Comparison of ENCODE assay signal across 16 cellular contexts in genomic region chr19:4305253-4305612, GRCh38. TPM values are rescaled to one million over a fixed set of nuclear protein-coding genes. Genes with fewer than 3 reads are reported as not detected.
DNase-seq lines count a peak whose midpoint lies in the region; ATAC-seq and TF ChIP-seq lines count a peak whose summit lies in the region.
"Had no signal": no experiment of that assay in that cellular context is flagged by ENCODE, and none has a peak within 500 bp of the region (broad histone marks: within the 10 kb centered on the region; RNA-seq: fewer than 3 reads in every experiment).

No MANE protein-coding gene starts in this region.

- no peaks in the 10 kb centered on the region for H3K9me3 Mint-ChIP-seq in activated naive CD4-positive, alpha-beta T cell treated with anti-CD3 and anti-CD28 coated beads for 36 hours
- no peaks in the 10 kb centered on the region for H3K9me3 Mint-ChIP-seq in WTC11
- no peaks in the 10 kb centered on the region for H3K9me3 Mint-ChIP-seq in stimulated activated naive CD8-positive, alpha-beta T cell treated with anti-CD3 and anti-CD28 coated beads, Interleukin-15, amount 100 ng/mL, for 72 hours

- peaks cover 34% of the 10 kb centered on the region for H3K4me1 Mint-ChIP-seq in activated naive CD4-positive, alpha-beta T cell treated with anti-CD3 and anti-CD28 coated beads for 36 hours (ENCODE audit: low read depth)
- H3K4me1 Mint-ChIP-seq in WTC11: peaks cover 17% of the 10 kb centered on the region
- H3K4me1 Mint-ChIP-seq in stimulated activated naive CD8-positive, alpha-beta T cell treated with anti-CD3 and anti-CD28 coated beads, Interleukin-15, amount 100 ng/mL, for 72 hours: peaks cover 48% of the 10 kb centered on the region

- H3K36me3 ChIP-seq in iPS-15b (ENCODE audit: control insufficient read depth, insufficient read depth, low read length): peaks cover 15% of the 10 kb centered on the region
- H3K36me3 ChIP-seq: breast epithelium, left ventricle myocardium inferior had no signal

- no peaks in the 10 kb centered on the region for H3K9me3 ChIP-seq in iPS-15b (ENCODE audit: control insufficient read depth, insufficient read depth, low read length)
- H3K9me3 ChIP-seq: breast epithelium, left ventricle myocardium inferior had no signal

- POLR2A ChIA-PET in WTC11 (lab: Charles Lee): no interaction called here

- H3K36me3 Mint-ChIP-seq in activated naive CD4-positive, alpha-beta T cell treated with anti-CD3 and anti-CD28 coated beads for 36 hours (ENCODE audit: low read depth): peaks cover 1% of the 10 kb centered on the region
- peaks cover 33% of the 10 kb centered on the region for H3K36me3 Mint-ChIP-seq in WTC11
- H3K36me3 Mint-ChIP-seq: CD14-positive monocyte had no signal

- no peak overlapping the region for H3K27ac Mint-ChIP-seq in activated naive CD4-positive, alpha-beta T cell treated with anti-CD3 and anti-CD28 coated beads for 36 hours
- H3K27ac Mint-ChIP-seq in WTC11: no peak overlapping the region
- peak overlapping the region in 1 of 2 donors; percentile 80 for H3K27ac Mint-ChIP-seq in stimulated activated naive CD8-positive, alpha-beta T cell treated with anti-CD3 and anti-CD28 coated beads, Interleukin-15, amount 100 ng/mL, for 72 hours
- H3K27ac Mint-ChIP-seq: CD14-positive monocyte had no signal

- no peak overlapping the region for H3K9ac ChIP-seq in iPS-15b (ENCODE audit: low read depth, low read length)

- no peak for ATAC-seq in WTC11
- ATAC-seq in stimulated activated naive CD8-positive, alpha-beta T cell treated with anti-CD3 and anti-CD28 coated beads, Interleukin-15, amount 100 ng/mL, for 72 hours: no peak
- ATAC-seq in HG03039 (IDR thresholded peaks at IDR 0.05; ENCODE audit: unreplicated experiment): no peak

- no peak for TF ChIP-seq CTCF in WTC11 (IDR thresholded peaks at IDR 0.05)

- CTCF ChIA-PET in activated naive CD4-positive, alpha-beta T cell treated with anti-CD3 and anti-CD28 coated beads for 36 hours (lab: Charles Lee): interaction anchor here (1.1 kb wide), 1 partner anchor 38 kb away, joined by 3 read pairs; the partner anchor contains the start of gene MPND
- CTCF ChIA-PET in WTC11 (lab: Charles Lee): interaction anchor here (1.2 to 2.0 kb wide), 6 partner anchors 20 to 165 kb away, joined by 3 to 30 read pairs (median 5); partner anchors contain the start of genes MPND and YJU2

- H3K27me3 Mint-ChIP-seq in activated naive CD4-positive, alpha-beta T cell treated with anti-CD3 and anti-CD28 coated beads for 36 hours (ENCODE audit: low read depth): no peaks in the 10 kb centered on the region
- peaks cover 3% of the 10 kb centered on the region for H3K27me3 Mint-ChIP-seq in WTC11 (ENCODE audit: low read depth)
- H3K27me3 Mint-ChIP-seq in stimulated activated naive CD8-positive, alpha-beta T cell treated with anti-CD3 and anti-CD28 coated beads, Interleukin-15, amount 100 ng/mL, for 72 hours: no peaks in the 10 kb centered on the region

- no peaks in the 10 kb centered on the region for H3K27me3 ChIP-seq in iPS-15b (ENCODE audit: control insufficient read depth, insufficient read depth, low read length)

- H3K4me3 ChIP-seq in iPS-15b (ENCODE audit: low read depth, low read length): peak overlapping the region; percentile 33

- peaks cover 3% of the 10 kb centered on the region for H3K4me1 ChIP-seq in iPS-15b (ENCODE audit: control insufficient read depth, insufficient read depth, low read length)
- H3K4me1 ChIP-seq: breast epithelium had no signal

- peak overlapping the region; percentile 71 for H3K4me3 Mint-ChIP-seq in activated naive CD4-positive, alpha-beta T cell treated with anti-CD3 and anti-CD28 coated beads for 36 hours
- H3K4me3 Mint-ChIP-seq in WTC11: peak overlapping the region; percentile 67
- peak overlapping the region; percentile 81 to 89 for H3K4me3 Mint-ChIP-seq in stimulated activated naive CD8-positive, alpha-beta T cell treated with anti-CD3 and anti-CD28 coated beads, Interleukin-15, amount 100 ng/mL, for 72 hours
- H3K4me3 Mint-ChIP-seq: CD14-positive monocyte had no signal

- intact Hi-C loops in activated naive CD4-positive, alpha-beta T cell treated with anti-CD3 and anti-CD28 coated beads for 36 hours (cut with micrococcal nuclease): no loop called here

- no peak for DNase-seq in activated naive CD4-positive, alpha-beta T cell treated with anti-CD3 and anti-CD28 coated beads for 36 hours
- no peak for DNase-seq in activated naive CD4-positive, alpha-beta T cell treated with Interleukin-2 at 50 U/mL for 16 hours
- no peak for DNase-seq in WTC11 (ENCODE audit: low spot score)
- DNase-seq in stimulated activated naive CD8-positive, alpha-beta T cell treated with anti-CD3 and anti-CD28 coated beads, Interleukin-15, amount 100 ng/mL, for 72 hours: no peak
- no peak for DNase-seq in NCI-H2029 (lab: John Stamatoyannopoulos, UW)
- DNase-seq in A172 (ENCODE audit: low spot score): no peak
- DNase-seq: activated CD8-positive, alpha-beta memory T cell treated with anti-CD3 and anti-CD28 coated beads, Interleukin-2, amount 50 U/mL, for 4 hours; left ventricle myocardium inferior; posterior cingulate gyrus; T-helper 9 cell had no signal

TF ChIP-seq in WTC11, 78 proteins besides CTCF, POLR2A, EP300 and RAD21:
- no peak for TF ChIP-seq SP1 (CRISPR knock-in tag; conservative IDR thresholded peaks at IDR 0.05)
- TF ChIP-seq ZBTB21 (CRISPR knock-in tag; IDR thresholded peaks at IDR 0.05; ENCODE audit: borderline replicate concordance): 0 out of 2 replicates have a peak, but pooled peaks have one; percentile 51
- TF ChIP-seq ZNF138 (CRISPR knock-in tag; conservative IDR thresholded peaks at IDR 0.05): 0 out of 2 replicates have a peak, but pooled peaks have one; percentile 64

RNA-seq across cellular contexts. Expression of gene FSD1, which starts 0.8 kb away (rescaled TPM):
- total RNA-seq in activated naive CD4-positive, alpha-beta T cell treated with anti-CD3 and anti-CD28 coated beads for 36 hours: 10 to 100 TPM; 12.3 to 17.5 TPM
- 61.3 to 69.2 TPM (median 65.7 TPM) in 3 replicates for total RNA-seq in WTC11 (2021)
- total RNA-seq in A172 (2014; rRNA removed; shearing (Covaris generic)): 43.2 and 61.1 TPM in 2 replicates
- total RNA-seq: left ventricle myocardium inferior had no signal

RNA-seq across cellular contexts. Expression of gene TMIGD2, which starts 3.0 kb away (rescaled TPM):
- 10 to 100 TPM; 19.9 to 21.2 TPM for total RNA-seq in activated naive CD4-positive, alpha-beta T cell treated with anti-CD3 and anti-CD28 coated beads for 36 hours
- total RNA-seq in WTC11 (2021): 0.55 to 1.0 TPM (median 0.94 TPM) in 3 replicates
- total RNA-seq in A172 (2014; rRNA removed; shearing (Covaris generic)): not detected in 2 replicates
- total RNA-seq: breast epithelium, left ventricle myocardium inferior, M059J had no signal

RNA-seq across cellular contexts. Expression of gene SHD, which starts 26.2 kb away (rescaled TPM):
- total RNA-seq in activated naive CD4-positive, alpha-beta T cell treated with anti-CD3 and anti-CD28 coated beads for 36 hours: not detected
- 2.0 to 3.6 TPM (median 3.4 TPM) in 3 replicates for total RNA-seq in WTC11 (2021)
- 0.24 and 0.53 TPM in 2 replicates for total RNA-seq in A172 (2014; rRNA removed; shearing (Covaris generic))
- total RNA-seq: breast epithelium, glomerular endothelial cell, M059J had no signal

RNA-seq across cellular contexts. Expression of gene STAP2, which starts 33.4 kb away (rescaled TPM):
- 10 to 100 TPM in 1 of 2 experiments, 1 to 10 TPM in 1; 8.1 to 10.7 TPM for total RNA-seq in activated naive CD4-positive, alpha-beta T cell treated with anti-CD3 and anti-CD28 coated beads for 36 hours
- total RNA-seq in WTC11 (2021): 18.2 to 21.1 TPM (median 20.2 TPM) in 3 replicates
- 73.5 and 96.1 TPM in 2 replicates for total RNA-seq in A172 (2014; rRNA removed; shearing (Covaris generic))

RNA-seq across cellular contexts. Expression of gene MPND, which starts 38.1 kb away (rescaled TPM):
- total RNA-seq in activated naive CD4-positive, alpha-beta T cell treated with anti-CD3 and anti-CD28 coated beads for 36 hours: 10 to 100 TPM; 16.3 to 18.6 TPM
- 28.3 to 37.7 TPM (median 37.4 TPM) in 3 replicates for total RNA-seq in WTC11 (2021)
- 6.4 and 6.6 TPM in 2 replicates for total RNA-seq in A172 (2014; rRNA removed; shearing (Covaris generic))

Comparison
In these comparisons a context has a peak if more than half of its experiments do, and no peak if none do; other contexts are left out.
1. RNA of gene TMIGD2, which starts 3.0 kb away (total RNA-seq): 19.9 to 21.2 TPM in activated naive CD4-positive, alpha-beta T cell treated with anti-CD3 and anti-CD28 coated beads for 36 hours; 0.55 to 1.0 TPM in WTC11 and not detected in A172; every median in the first group is over 10 times any median in the second.
2. Peak in every context shown above with its lines, with median percentiles within 50 percentile points of each other: H3K4me3 Mint-ChIP-seq.